ENCODE assay signal across 3 cellular contexts in genomic region chr17:72005332-72006163, GRCh38.
A peak's percentile ranks its signal among the peaks of the same experiment; 100 is the strongest.
TF ChIP-seq lines count a peak whose summit lies in the region.

No MANE protein-coding gene starts in this region.

TF ChIP-seq in SK-N-SH, 30 proteins besides CTCF, POLR2A, EP300 and RAD21 (continued from another document):
- TF ChIP-seq PBX3 (IDR thresholded peaks at IDR 0.05) (no peak), SMC3 (IDR thresholded peaks at IDR 0.05; ENCODE audit: low read depth, low read length) (no peak), TCF12 (IDR thresholded peaks at IDR 0.05) (no peak), POLR2AphosphoS5 (IDR thresholded peaks at IDR 0.05; ENCODE audit: low read depth, low read length) (no peak)

TF ChIP-seq in SK-N-SH treated with all-trans-retinoic acid at 6 μM for 48 hours, 23 proteins besides CTCF, POLR2A, EP300 and RAD21 (continued from another document):
- TF ChIP-seq PATZ1 (CRISPR knock-in tag; IDR thresholded peaks at IDR 0.05; ENCODE audit: borderline replicate concordance), result no peak
- TF ChIP-seq CSDC2 (CRISPR knock-in tag; IDR thresholded peaks at IDR 0.05), result no peak
- no peak for TF ChIP-seq PPARA (CRISPR knock-in tag; IDR thresholded peaks at IDR 0.05; ENCODE audit: borderline replicate concordance)
- no peak for TF ChIP-seq TOX (CRISPR knock-in tag; IDR thresholded peaks at IDR 0.05; ENCODE audit: borderline replicate concordance)
- TF ChIP-seq TSHZ2 (CRISPR knock-in tag; IDR thresholded peaks at IDR 0.05), result no peak
- no peak for TF ChIP-seq POU6F1 (CRISPR knock-in tag; IDR thresholded peaks at IDR 0.05; ENCODE audit: borderline replicate concordance, low read depth)
- no peak for TF ChIP-seq CSRNP3 (CRISPR knock-in tag; IDR thresholded peaks at IDR 0.05)

TF ChIP-seq in GM12878, 131 proteins besides CTCF, POLR2A, EP300 and RAD21 (continued from another document and continues in another):
- peak; percentile 42 for TF ChIP-seq ATF2 (IDR thresholded peaks at IDR 0.05; ENCODE audit: low read length)
- TF ChIP-seq NFYA (IDR thresholded peaks at IDR 0.05; ENCODE audit: borderline replicate concordance, low read depth, low read length), result no peak
- TF ChIP-seq CHD2 (IDR thresholded peaks at IDR 0.05; ENCODE audit: borderline replicate concordance, low read depth, low read length), result peak; percentile 14; the same call in 1 of the 2 replicates
- TF ChIP-seq YBX1 (IDR thresholded peaks at IDR 0.05), result no peak
- TF ChIP-seq ATF3 (IDR thresholded peaks at IDR 0.05; ENCODE audit: borderline replicate concordance, extremely low read depth, low read depth, low read length), result no peak
- TF ChIP-seq NR2C1 (IDR thresholded peaks at IDR 0.05), result no peak
- TF ChIP-seq YY1 (IDR thresholded peaks at IDR 0.05; ENCODE audit: low read depth, low read length), result peak; percentile 42; the same call in 1 of the 2 replicates
- no peak for TF ChIP-seq CHD4 (IDR thresholded peaks at IDR 0.05)
- TF ChIP-seq ATF7 (IDR thresholded peaks at IDR 0.05; ENCODE audit: low read depth), result peak; percentile 22; the same call in 1 of the 2 replicates
- TF ChIP-seq RUNX3 (IDR thresholded peaks at IDR 0.05; ENCODE audit: low read length), result peak; percentile 72
- no peak for TF ChIP-seq GABPA (IDR thresholded peaks at IDR 0.05; ENCODE audit: low read depth)
- TF ChIP-seq ZBED1 (IDR thresholded peaks at IDR 0.05; ENCODE audit: borderline replicate concordance), result no peak
- no peak for TF ChIP-seq BRCA1 (IDR thresholded peaks at IDR 0.05; ENCODE audit: low read depth, low read length)
- TF ChIP-seq KAT2A (conservative IDR thresholded peaks at IDR 0.05; ENCODE audit: control insufficient read depth, low read depth, low read length), result no peak
- 0 out of 2 replicates have a peak, but pooled peaks have one; percentile 34 for TF ChIP-seq NR2F1 (conservative IDR thresholded peaks at IDR 0.05)
- TF ChIP-seq CREB1 (IDR thresholded peaks at IDR 0.05; ENCODE audit: low read depth), result peak; percentile 5; the same call in 1 of the 2 replicates
- no peak for TF ChIP-seq SREBF2 (IDR thresholded peaks at IDR 0.05; ENCODE audit: low read length)
- TF ChIP-seq JUND (IDR thresholded peaks at IDR 0.05; ENCODE audit: low read depth, low read length), result no peak
- peak; percentile 83 for TF ChIP-seq RELB (IDR thresholded peaks at IDR 0.05; ENCODE audit: low read depth)
- TF ChIP-seq BCL11A (IDR thresholded peaks at IDR 0.05; ENCODE audit: low read depth, low read length), result peak; percentile 40; the same call in 1 of the 2 replicates
- TF ChIP-seq CBFB (IDR thresholded peaks at IDR 0.05; ENCODE audit: low read depth), result peak; percentile 18; the same call in 1 of the 2 replicates
- no peak for TF ChIP-seq IRF5 (IDR thresholded peaks at IDR 0.05; ENCODE audit: borderline replicate concordance)
- no peak for TF ChIP-seq TBL1XR1 (IDR thresholded peaks at IDR 0.05; ENCODE audit: low read depth, low read length)
- TF ChIP-seq SMARCA5 (IDR thresholded peaks at IDR 0.05), result 0 out of 2 replicates have a peak, but pooled peaks have one; percentile 26
- no peak; the same call in 1 of the 2 replicates for TF ChIP-seq SPI1 (IDR thresholded peaks at IDR 0.05; ENCODE audit: borderline replicate concordance, insufficient read depth, low read depth, low read length)
- no peak for TF ChIP-seq SIX5 (IDR thresholded peaks at IDR 0.05; ENCODE audit: low read depth, low read length, severe bottlenecking)
- no peak for TF ChIP-seq EZH2 (IDR thresholded peaks at IDR 0.05; ENCODE audit: borderline replicate concordance, control insufficient read depth, low read depth, low read length)
- no peak for TF ChIP-seq E4F1 (IDR thresholded peaks at IDR 0.05; ENCODE audit: borderline replicate concordance, partially characterized antibody)
- no peak for TF ChIP-seq ZNF274 (IDR thresholded peaks at IDR 0.05; ENCODE audit: insufficient read depth, insufficient read length)
- TF ChIP-seq BCL3 (IDR thresholded peaks at IDR 0.05; ENCODE audit: borderline replicate concordance, insufficient read depth, low read depth, low read length, poor library complexity, severe bottlenecking), result peak; percentile 41
- TF ChIP-seq MXI1 (IDR thresholded peaks at IDR 0.05; ENCODE audit: low read depth, low read length), result peak; percentile 35
- TF ChIP-seq ZNF592 (IDR thresholded peaks at IDR 0.05), result no peak
- no peak for TF ChIP-seq CBX3 (IDR thresholded peaks at IDR 0.05; ENCODE audit: borderline replicate concordance, low read depth)
- no peak for TF ChIP-seq HDGF (IDR thresholded peaks at IDR 0.05)
- no peak for TF ChIP-seq STAT1 (conservative IDR thresholded peaks at IDR 0.05)
- peak; percentile 15; the same call in 1 of the 2 replicates for TF ChIP-seq SMC3 (IDR thresholded peaks at IDR 0.05; ENCODE audit: borderline replicate concordance, low read length)
- TF ChIP-seq SUPT20H (IDR thresholded peaks at IDR 0.05; ENCODE audit: borderline replicate concordance, control insufficient read depth, low read depth, low read length), result no peak
- TF ChIP-seq PRDM15 (CRISPR knock-in tag; IDR thresholded peaks at IDR 0.05), result no peak
- no peak for TF ChIP-seq FOXK2 (IDR thresholded peaks at IDR 0.05)
- TF ChIP-seq RELA (IDR thresholded peaks at IDR 0.05; ENCODE audit: borderline replicate concordance, partially characterized antibody), result peak; percentile 74
- TF ChIP-seq EED (IDR thresholded peaks at IDR 0.05; ENCODE audit: low read depth), result no peak; the same call in 1 of the 2 replicates
- TF ChIP-seq NFXL1 (IDR thresholded peaks at IDR 0.05; ENCODE audit: borderline replicate concordance), result no peak
- TF ChIP-seq KDM1A (IDR thresholded peaks at IDR 0.05; ENCODE audit: borderline replicate concordance), result no peak
- 0 out of 2 replicates have a peak, but pooled peaks have one; percentile 49 for TF ChIP-seq LARP7 (IDR thresholded peaks at IDR 0.05)
- TF ChIP-seq SMAD1 (IDR thresholded peaks at IDR 0.05; ENCODE audit: low read depth, partially characterized antibody), result no peak
- TF ChIP-seq FOS (IDR thresholded peaks at IDR 0.05; ENCODE audit: borderline replicate concordance, extremely low read depth, insufficient read length), result no peak
